1 cellular context compared by ENCODE assay signal in genomic region chr16:28739787-28740186, GRCh38. TPM values are rescaled to one million over a fixed set of nuclear protein-coding genes. Genes with fewer than 3 reads are reported as not detected.
"Had no signal": no experiment of that assay in that cellular context is flagged by ENCODE, and none has a peak within 500 bp of the region (broad histone marks: within the 10 kb centered on the region; RNA-seq: fewer than 3 reads in every experiment).

No MANE protein-coding gene starts in this region.

RNA-seq across cellular contexts. Expression of gene NPIPB9, which starts 11.8 kb away (rescaled TPM):
- total RNA-seq: endothelial cell of umbilical vein had no signal
